ENCODE assay signal across 12 cellular contexts in genomic region chr7:37765872-37766525, GRCh38.
A peak's percentile ranks its signal among the peaks of the same experiment; 100 is the strongest.
DNase-seq lines count a peak whose midpoint lies in the region; ATAC-seq and TF ChIP-seq lines count a peak whose summit lies in the region.
"Had no signal": no experiment of that assay in that cellular context is flagged by ENCODE, and none has a peak within 500 bp of the region (broad histone marks: within the 10 kb centered on the region; RNA-seq: fewer than 3 reads in every experiment).

No MANE protein-coding gene starts in this region.

- H3K27me3 ChIP-seq in left lung: no peaks in the 10 kb centered on the region
- H3K27me3 ChIP-seq in psoas muscle (ENCODE audit: insufficient read depth in 3 of 3, low read length in 2 of 3): no peaks in the 10 kb centered on the region

- TF ChIP-seq CTCF in left lung (IDR thresholded peaks at IDR 0.05): no peak
- TF ChIP-seq CTCF in psoas muscle (IDR thresholded peaks at IDR 0.05): no peak

- DNase-seq in left lung (peak in 1 of 2 donors; percentile 47), G401 (ENCODE audit: low spot score) (no peak), GOT3 (lab: John Stamatoyannopoulos, UW) (no peak), psoas muscle (no peak)
- DNase-seq in activated effector memory CD4-positive, alpha-beta T cell treated with anti-CD3 and anti-CD28 coated beads, Interleukin-2, amount 50 U/mL, for 16 hours: no peak
- DNase-seq: activated naive CD4-positive, alpha-beta T cell treated with anti-CD3 and anti-CD28 coated beads, Interleukin-2, amount 10 ng/mL, durations not matched to agents 7 days and 5 days; NCI-H524 had no signal

- WGBS in psoas muscle, 3 donors: 72 to 80% (median 78%) methylated on average over 6 of the region's 6 CpGs

- H3K27ac ChIP-seq in left lung: peak overlapping the region; percentile 23 to 84
- no peak overlapping the region for H3K27ac ChIP-seq in psoas muscle
- H3K27ac ChIP-seq: prostate gland, thoracic aorta had no signal

- H3K4me1 ChIP-seq in left lung: peaks cover 0 to 20% of the 10 kb centered on the region in 2 donors
- no peaks in the 10 kb centered on the region for H3K4me1 ChIP-seq in psoas muscle
- H3K4me1 ChIP-seq: prostate gland had no signal

- in situ Hi-C loops in G401 (cut with HindIII; ENCODE audit: low sequenced_read_pairs): no loop called here

- H3K4me3 ChIP-seq in left lung (peak overlapping the region in 1 of 2 donors; percentile 11), psoas muscle (no peak overlapping the region)
- H3K4me3 ChIP-seq: prostate gland, thoracic aorta had no signal

- H3K36me3 ChIP-seq in left lung: no peaks in the 10 kb centered on the region
- no peaks in the 10 kb centered on the region for H3K36me3 ChIP-seq in psoas muscle (ENCODE audit: insufficient read depth in 1 of 2, low read depth in 1 of 2)
- H3K36me3 ChIP-seq: prostate gland, thoracic aorta had no signal

- H3K9me3 ChIP-seq in left lung (no peaks in the 10 kb centered on the region), psoas muscle (no peaks in the 10 kb centered on the region)
- H3K9me3 ChIP-seq: prostate gland, thoracic aorta had no signal

- intact Hi-C loops in left lung (cut with DNase I): no loop called here
- intact Hi-C loops in psoas muscle (cut with DNase I): no loop called here

- ATAC-seq in GM18520 (IDR thresholded peaks at IDR 0.05; ENCODE audit: unreplicated experiment) (peak; percentile 79), GM21576 (IDR thresholded peaks at IDR 0.05; ENCODE audit: unreplicated experiment) (peak; percentile 83), HG03565 (IDR thresholded peaks at IDR 0.05; ENCODE audit: unreplicated experiment) (peak; percentile 82), left lung (peak; percentile 69), psoas muscle (no peak)

Comparison
In these comparisons a context has a peak if more than half of its experiments do, and no peak if none do; other contexts are left out.
1. ATAC-seq: peak in GM18520 (single experiment), GM21576 (single experiment), HG03565 (single experiment) and left lung (single experiment); none in psoas muscle (0 of 4).